In the genomic region with DNA sequence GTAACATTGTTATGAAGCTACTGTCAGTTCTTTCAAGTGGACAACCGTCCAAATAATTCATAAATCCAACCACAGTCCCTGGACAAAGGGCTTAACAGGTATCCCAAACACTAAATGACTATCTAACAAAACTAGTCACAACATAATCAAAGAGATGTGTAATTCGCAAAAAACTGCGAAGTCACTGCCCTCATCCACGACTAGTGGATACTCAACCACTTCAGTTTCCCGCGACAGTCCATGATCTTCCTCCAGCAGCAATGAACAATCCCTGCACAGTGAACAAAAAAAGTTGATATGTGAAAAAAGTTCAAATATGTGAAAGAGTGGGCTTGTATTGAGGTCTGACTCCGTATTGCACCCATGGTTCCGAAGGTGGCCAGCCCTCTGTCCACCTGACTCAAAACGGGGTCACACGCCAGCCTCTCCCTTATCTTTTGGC, we compare ENCODE assay signal across 8 cellular contexts. TPM values are rescaled to one million over a fixed set of nuclear protein-coding genes. Genes with fewer than 3 reads are reported as not detected.
A peak's percentile ranks its signal among the peaks of the same experiment; 100 is the strongest.
DNase-seq lines count a peak whose midpoint lies in the region; ATAC-seq and TF ChIP-seq lines count a peak whose summit lies in the region.

No MANE protein-coding gene starts in this region.

- no peaks in the 10 kb centered on the region for H3K9me2 ChIP-seq in DOHH2 (replicated peaks; ENCODE audit: control insufficient read depth, low read length)
- no peaks in the 10 kb centered on the region for H3K9me2 ChIP-seq in OCI-LY7 (ENCODE audit: insufficient read depth, low read length)

- peaks cover 12% of the 10 kb centered on the region; the same call in 1 of the 2 replicates for H3F3A ChIP-seq in DOHH2 (ENCODE audit: control insufficient read depth, insufficient read depth)

- peak overlapping the region; percentile 75 for H3K27ac ChIP-seq in DOHH2 (ENCODE audit: low read depth, low read length)
- peak overlapping the region; percentile 76 for H3K27ac ChIP-seq in OCI-LY7 (ENCODE audit: low read depth, low read length, poor library complexity, severe bottlenecking)

- ATAC-seq in GM18867 (IDR thresholded peaks at IDR 0.05; ENCODE audit: unreplicated experiment) = no peak
- no peak for ATAC-seq in GM19463 (IDR thresholded peaks at IDR 0.05; ENCODE audit: unreplicated experiment)

- H3K4me3 ChIP-seq in DOHH2 (ENCODE audit: low read length) = peak overlapping the region; percentile 89
- H3K4me3 ChIP-seq in OCI-LY7 (ENCODE audit: low read depth, low read length, poor library complexity, severe bottlenecking) = peak overlapping the region; percentile 98
- peak overlapping the region; percentile 79 for H3K4me3 ChIP-seq in epithelial cell of esophagus (ENCODE audit: low read length)

- H3K4me2 ChIP-seq in DOHH2 (ENCODE audit: low read length) (peak overlapping the region; percentile 92), OCI-LY7 (ENCODE audit: low read length) (peak overlapping the region; percentile 98)

- intact Hi-C loops in OCI-LY7 (cut with micrococcal nuclease; ENCODE audit: unreplicated experiment) = loop anchor here (2.0 to 10.0 kb wide), 4 partner anchors 107 to 671 kb away; no protein-coding TSS in a partner anchor

- H3K36me3 Mint-ChIP-seq in neural crest cell (ENCODE audit: low read depth) = peaks cover 9% of the 10 kb centered on the region

- H3K4me1 ChIP-seq in DOHH2 (ENCODE audit: control insufficient read depth, low read length) (peaks cover 64% of the 10 kb centered on the region), OCI-LY7 (ENCODE audit: insufficient read depth, low read length, poor library complexity, severe bottlenecking) (peaks cover 66% of the 10 kb centered on the region)

- no peaks in the 10 kb centered on the region for H3K27me3 Mint-ChIP-seq in neural crest cell (ENCODE audit: low read depth)

- no TSS peak for BruUV-seq in OCI-LY7 (replicated peaks; lab: Mats Ljungman, UMichigan)

- H3K36me3 ChIP-seq in DOHH2 (ENCODE audit: control insufficient read depth, low read length) (peaks cover 26% of the 10 kb centered on the region), OCI-LY7 (ENCODE audit: insufficient read depth, low read length) (peaks cover 21% of the 10 kb centered on the region)

- H3K27ac Mint-ChIP-seq in neural crest cell (ENCODE audit: unreplicated experiment) = peak overlapping the region; percentile 99

- H4K20me1 ChIP-seq in DOHH2 (ENCODE audit: control insufficient read depth, insufficient read depth, low read depth, low read length) (no peaks in the 10 kb centered on the region), OCI-LY7 (ENCODE audit: insufficient read depth, low read length) (0 out of 2 replicates have a peak, but pooled peaks cover 22% of the 10 kb centered on the region)

- TF ChIP-seq CTCF in DOHH2 (IDR thresholded peaks at IDR 0.05; ENCODE audit: low read depth, low read length, poor library complexity, severe bottlenecking) = no peak
- no peak for TF ChIP-seq CTCF in OCI-LY7 (conservative IDR thresholded peaks at IDR 0.05; ENCODE audit: low read length)
- no peak for TF ChIP-seq CTCF in epithelial cell of esophagus (IDR thresholded peaks at IDR 0.05; ENCODE audit: insufficient read depth, low read depth, low read length, missing control alignments)
- no peak for TF ChIP-seq CTCF in neural crest cell (conservative IDR thresholded peaks at IDR 0.05)

- POLR2A ChIA-PET in OCI-LY7 (lab: Charles Lee) = interaction anchor here (0.6 to 1.0 kb wide), 3 partner anchors 8 to 206 kb away, joined by 3 to 4 read pairs (median 3); no protein-coding TSS in a partner anchor

- H2AFZ ChIP-seq in OCI-LY7 (ENCODE audit: low read length) = peak overlapping the region; percentile 98

- H3K27me3 ChIP-seq in DOHH2 (ENCODE audit: control insufficient read depth, low read length) = no peaks in the 10 kb centered on the region

- DNase-seq in OCI-LY7 (ENCODE audit: low spot score) = no peak
- no peak for DNase-seq in epithelial cell of esophagus (ENCODE audit: low read depth)
- no peak for DNase-seq in neural crest cell (ENCODE audit: low read depth, low spot score)
- no peak for DNase-seq in HCEC 1CT
- no peak for DNase-seq in activated CD4-positive, alpha-beta T cell treated with anti-CD3 and anti-CD28 coated beads, Interleukin-2, amount 50 U/mL, for 48 hours

- H3K4me1 Mint-ChIP-seq in neural crest cell = peaks cover 68% of the 10 kb centered on the region

- no peaks in the 10 kb centered on the region for H3K9me3 Mint-ChIP-seq in neural crest cell

- peak overlapping the region; percentile 98 for H3K4me3 Mint-ChIP-seq in neural crest cell

- peaks cover 63% of the 10 kb centered on the region for H3K79me2 ChIP-seq in DOHH2 (ENCODE audit: control insufficient read depth, low read length)
- peaks cover 81% of the 10 kb centered on the region for H3K79me2 ChIP-seq in OCI-LY7 (ENCODE audit: insufficient read depth, low read depth, low read length)

- no peaks in the 10 kb centered on the region for H3K9me3 ChIP-seq in DOHH2 (ENCODE audit: control insufficient read depth, insufficient read depth, low read length)
- no peaks in the 10 kb centered on the region for H3K9me3 ChIP-seq in OCI-LY7 (ENCODE audit: low read length)

- CTCF ChIA-PET in OCI-LY7 (lab: Charles Lee; ENCODE audit: unreplicated experiment) = no interaction called here

RNA-seq across cellular contexts. Expression of a gene that starts 0.3 kb away (rescaled TPM):
- 11.5 and 12.3 TPM in 2 replicates for total RNA-seq in OCI-LY7 (2014; rRNA removed; shearing (Covaris generic))
- total RNA-seq in OCI-LY7 (2022) (18.1 and 18.4 TPM in 2 replicates), neural crest cell (19.2 and 19.4 TPM in 2 replicates)

RNA-seq across cellular contexts. Expression of a gene that starts 0.9 kb away (rescaled TPM):
- total RNA-seq in OCI-LY7 (2014; rRNA removed; shearing (Covaris generic)) = 28.6 and 64.1 TPM in 2 replicates
- total RNA-seq in OCI-LY7 (2022) (44.5 and 49.0 TPM in 2 replicates), neural crest cell (55.0 and 58.7 TPM in 2 replicates)
